In the genomic region with DNA sequence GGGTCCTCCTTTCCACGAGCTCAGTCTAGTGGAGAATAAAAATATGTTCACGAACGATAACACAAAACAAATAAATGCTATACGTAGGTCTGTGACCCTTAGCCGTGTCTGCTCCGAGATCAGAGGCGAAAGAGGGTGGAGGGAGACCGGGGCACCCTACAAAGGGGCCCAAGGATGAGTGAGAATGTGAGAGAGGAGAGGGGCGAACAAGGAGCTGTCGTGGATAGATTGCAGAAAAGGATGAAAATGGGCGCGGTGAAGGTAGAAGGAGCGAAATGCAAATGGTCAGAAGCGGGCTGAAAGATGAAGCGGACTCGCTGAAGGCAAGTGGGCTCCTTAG, we compare ENCODE assay signal across 8 cellular contexts. TPM values are rescaled to one million over a fixed set of nuclear protein-coding genes. Genes with fewer than 3 reads are reported as not detected.
DNase-seq lines count a peak whose midpoint lies in the region; ATAC-seq and TF ChIP-seq lines count a peak whose summit lies in the region.

No MANE protein-coding gene starts in this region.

- H3K9me3 ChIP-seq in T-helper 17 cell (ENCODE audit: control insufficient read depth, low read length, poor library complexity, severe bottlenecking) (no peaks in the 10 kb centered on the region), left ventricle myocardium inferior (replicated peaks) (no peaks in the 10 kb centered on the region), smooth muscle cell (replicated peaks; ENCODE audit: low read depth) (no peaks in the 10 kb centered on the region)

- ATAC-seq in GM21737 (IDR thresholded peaks at IDR 0.05; ENCODE audit: unreplicated experiment) (peak; percentile 9), T-helper 17 cell (peak; percentile 15)

- no peaks in the 10 kb centered on the region for H3K36me3 ChIP-seq in left ventricle myocardium inferior
- H3K36me3 ChIP-seq in smooth muscle cell (ENCODE audit: low read depth), result no peaks in the 10 kb centered on the region

- no peaks in the 10 kb centered on the region for H4K20me1 ChIP-seq in smooth muscle cell (ENCODE audit: low read depth)

- H3K79me2 ChIP-seq in smooth muscle cell (ENCODE audit: low read depth), result no peaks in the 10 kb centered on the region

- H3K4me1 ChIP-seq in left ventricle myocardium inferior (peaks cover 11% of the 10 kb centered on the region), smooth muscle cell (ENCODE audit: low read depth) (peaks cover 4% of the 10 kb centered on the region)

- H3K27me3 Mint-ChIP-seq in T-helper 17 cell, result no peaks in the 10 kb centered on the region

- intact Hi-C loops in left ventricle myocardium inferior (cut with micrococcal nuclease), result no loop called here

- H3K4me3 Mint-ChIP-seq in T-helper 17 cell, result peak overlapping the region; percentile 94

- peaks cover 11% of the 10 kb centered on the region for H3K4me1 Mint-ChIP-seq in T-helper 17 cell

- peak overlapping the region; percentile 91 for H3K27ac Mint-ChIP-seq in T-helper 17 cell

- 32% methylated on average over 16 of the region's 16 CpGs for WGBS in smooth muscle cell (ENCODE audit: low lambda C conversion rate)

- no peaks in the 10 kb centered on the region for H3F3A ChIP-seq in smooth muscle cell (ENCODE audit: low read depth)

- H3K36me3 Mint-ChIP-seq in T-helper 17 cell (ENCODE audit: low read depth), result peaks cover 5% of the 10 kb centered on the region

- DNase-seq in T-helper 17 cell, result no peak
- no peak for DNase-seq in left ventricle myocardium inferior
- no peak for DNase-seq in smooth muscle cell (lab: John Stamatoyannopoulos, UW; ENCODE audit: unreplicated experiment)
- DNase-seq in HuH-7 (ENCODE audit: low spot score), result no peak
- DNase-seq in activated CD4-positive, alpha-beta T cell treated with anti-CD3 and anti-CD28 coated beads, Interleukin-2, amount 50 U/mL, for 4 hours, result no peak
- DNase-seq in NCI-H1436 treated with DMSO at 0.1 percent for 48 hours (lab: John Stamatoyannopoulos, UW), result no peak

- H3K4me3 ChIP-seq in left ventricle myocardium inferior (peak overlapping the region; percentile 80), smooth muscle cell (peak overlapping the region; percentile 62)

- peak overlapping the region; percentile 77 for H3K9ac ChIP-seq in smooth muscle cell (ENCODE audit: low read depth)

- peak overlapping the region; percentile 91 for H3K4me2 ChIP-seq in smooth muscle cell

- peak overlapping the region; percentile 97 for H2AFZ ChIP-seq in smooth muscle cell (ENCODE audit: low read depth)

- H3K27ac ChIP-seq in 22Rv1, result peak overlapping the region; percentile 71
- peak overlapping the region; percentile 93 for H3K27ac ChIP-seq in left ventricle myocardium inferior (replicated peaks)
- H3K27ac ChIP-seq in smooth muscle cell (ENCODE audit: low read depth), result peak overlapping the region; percentile 61

- no peaks in the 10 kb centered on the region for H3K27me3 ChIP-seq in left ventricle myocardium inferior (ENCODE audit: low read depth)
- H3K27me3 ChIP-seq in smooth muscle cell (ENCODE audit: low read depth), result no peaks in the 10 kb centered on the region

- no peak for TF ChIP-seq CTCF in 22Rv1 (IDR thresholded peaks at IDR 0.05)
- no peak for TF ChIP-seq CTCF in left ventricle myocardium inferior (IDR thresholded peaks at IDR 0.05; ENCODE audit: borderline replicate concordance)
- TF ChIP-seq CTCF in smooth muscle cell (IDR thresholded peaks at IDR 0.05; ENCODE audit: borderline replicate concordance, insufficient read depth, poor library complexity, severe bottlenecking), result no peak

RNA-seq across cellular contexts. Expression of gene ZBTB33, which starts 6.2 kb away (rescaled TPM):
- total RNA-seq in T-helper 17 cell (10 to 100 TPM; 20.5 to 21.5 TPM), left ventricle myocardium inferior (6.0 TPM), smooth muscle cell (16.9 and 19.1 TPM in 2 replicates)
- polyA plus RNA-seq in smooth muscle cell, result 5.1 and 6.1 TPM in 2 replicates
